Comparison of ENCODE assay signal across 12 cellular contexts in the genomic region with DNA sequence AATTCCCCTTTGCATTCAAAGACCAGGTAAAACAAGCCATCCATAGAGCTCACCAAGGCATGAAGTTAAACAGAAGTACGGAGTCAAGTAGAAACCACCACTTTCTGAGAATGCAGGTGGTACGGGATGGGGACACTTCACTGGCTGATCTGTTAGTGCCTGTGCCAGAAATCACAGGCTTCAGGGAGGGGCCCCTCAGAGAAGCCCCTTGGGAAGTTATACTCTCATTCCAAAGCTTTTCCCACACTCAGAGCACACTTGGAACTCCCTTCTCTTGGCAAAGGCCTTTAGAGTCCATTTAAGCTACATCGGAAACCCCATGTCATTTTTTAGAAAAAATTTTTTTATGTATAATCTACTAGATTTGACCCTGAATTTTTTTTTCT.
A peak's percentile ranks its signal among the peaks of the same experiment; 100 is the strongest.
DNase-seq lines count a peak whose midpoint lies in the region; ATAC-seq and TF ChIP-seq lines count a peak whose summit lies in the region.
"Had no signal": no experiment of that assay in that cellular context is flagged by ENCODE, and none has a peak within 500 bp of the region (broad histone marks: within the 10 kb centered on the region; RNA-seq: fewer than 3 reads in every experiment).

No MANE protein-coding gene starts in this region.

- H3K4me3 ChIP-seq in iPS-18c (ENCODE audit: insufficient read depth, low read depth, low read length) (peak overlapping the region; percentile 25; the same call in 1 of the 2 replicates), uterus (no peak overlapping the region)

- peak overlapping the region; percentile 69 for H4K5ac ChIP-seq in H9 (ENCODE audit: insufficient read length, low read depth, low read length)

- H3K27ac Mint-ChIP-seq in H9, result peak overlapping the region; percentile 22 to 97 (median 96); a peak in 5 of 7 replicates
- H3K27ac Mint-ChIP-seq in activated naive CD8-positive, alpha-beta T cell treated with anti-CD3 and anti-CD28 coated beads, Interleukin-2, amount 50 U/mL, for 24 hours, result peak overlapping the region; percentile 34
- H3K27ac Mint-ChIP-seq: activated CD8-positive, alpha-beta T cell treated with anti-CD3 and anti-CD28 coated beads for 36 hours had no signal

- H3K27me3 ChIP-seq in H9 (ENCODE audit: insufficient read depth, low read length) (no peaks in the 10 kb centered on the region), uterus (no peaks in the 10 kb centered on the region)

- H4K8ac ChIP-seq in H9 (replicated peaks; ENCODE audit: insufficient read length, low read depth, low read length), result no peak overlapping the region

- intact Hi-C loops in sciatic nerve (cut with DNase I) (loop anchor here (10.0 kb wide), 1 partner anchor 292 kb away; no protein-coding TSS in a partner anchor), uterus (cut with DNase I; ENCODE audit: low total_unique reads) (no loop called here)

- H3K36me3 Mint-ChIP-seq in H9 (ENCODE audit: insufficient read depth in 1 of 3, low read depth in 3 of 3), result no peaks in the 10 kb centered on the region; a peak in 1 of 7 replicates
- H3K36me3 Mint-ChIP-seq in activated naive CD8-positive, alpha-beta T cell treated with anti-CD3 and anti-CD28 coated beads, Interleukin-2, amount 50 U/mL, for 24 hours (ENCODE audit: low read depth), result no peaks in the 10 kb centered on the region

- no peak overlapping the region for H2BK20ac ChIP-seq in H9 (ENCODE audit: low read depth, low read length, poor library complexity, severe bottlenecking)

- H2AK5ac ChIP-seq in H9 (ENCODE audit: insufficient read length, low read length), result peak overlapping the region; percentile 86

- no peak overlapping the region for H3T11ph ChIP-seq in H9 (ENCODE audit: low read length)

- H3K27me3 Mint-ChIP-seq in H9 (ENCODE audit: low read depth), result peaks cover 4% of the 10 kb centered on the region; the same call in 1 of the 2 replicates
- H3K27me3 Mint-ChIP-seq in activated naive CD8-positive, alpha-beta T cell treated with anti-CD3 and anti-CD28 coated beads, Interleukin-2, amount 50 U/mL, for 24 hours, result no peaks in the 10 kb centered on the region
- H3K27me3 Mint-ChIP-seq: activated CD8-positive, alpha-beta T cell treated with anti-CD3 and anti-CD28 coated beads for 36 hours had no signal

- H3K79me1 ChIP-seq in H9 (ENCODE audit: insufficient read depth, low read depth, low read length, poor library complexity, severe bottlenecking), result no peaks in the 10 kb centered on the region

- H3K56ac ChIP-seq in H9 (ENCODE audit: insufficient read length, low read depth, low read length), result no peak overlapping the region

- no CpG with 5 or more reads among the region's 3 CpGs for WGBS in H9 (ENCODE audit: extremely low coverage, insufficient read length, low lambda C conversion rate)

- peak overlapping the region; percentile 24 for H2AFZ ChIP-seq in H9 (ENCODE audit: low read length)

- TF ChIP-seq POLR2A in uterus (IDR thresholded peaks at IDR 0.05), result no peak

- H3K14ac ChIP-seq in H9 (ENCODE audit: insufficient read depth, low read length), result peak overlapping the region; percentile 60; the same call in 1 of the 2 replicates

- peak overlapping the region; percentile 58 to 82 for H3K4me3 Mint-ChIP-seq in H9
- peak overlapping the region; percentile 34 for H3K4me3 Mint-ChIP-seq in activated naive CD8-positive, alpha-beta T cell treated with anti-CD3 and anti-CD28 coated beads, Interleukin-2, amount 50 U/mL, for 24 hours
- H3K4me3 Mint-ChIP-seq: activated CD8-positive, alpha-beta T cell treated with anti-CD3 and anti-CD28 coated beads for 36 hours had no signal

- DNase-seq in H9 (no peak), sciatic nerve (ENCODE audit: low spot score) (no peak), NCI-H2029 (lab: John Stamatoyannopoulos, UW) (no peak), NCI-H2196 (lab: John Stamatoyannopoulos, UW; ENCODE audit: unreplicated experiment) (no peak), SKM-1 (lab: John Stamatoyannopoulos, UW; ENCODE audit: unreplicated experiment) (no peak), uterus (no peak)
- DNase-seq in activated naive CD8-positive, alpha-beta T cell treated with anti-CD3 and anti-CD28 coated beads, Interleukin-2, amount 50 U/mL, for 24 hours, result no peak
- DNase-seq: activated CD8-positive, alpha-beta T cell treated with anti-CD3 and anti-CD28 coated beads for 36 hours; MV-4-11; NCI-H526 treated with DMSO at 0.1 percent for 48 hours; SK-N-SH had no signal

- no peaks in the 10 kb centered on the region; a peak in 2 of 5 replicates for H3K9me3 Mint-ChIP-seq in H9
- no peaks in the 10 kb centered on the region for H3K9me3 Mint-ChIP-seq in activated naive CD8-positive, alpha-beta T cell treated with anti-CD3 and anti-CD28 coated beads, Interleukin-2, amount 50 U/mL, for 24 hours
- H3K9me3 Mint-ChIP-seq: activated CD8-positive, alpha-beta T cell treated with anti-CD3 and anti-CD28 coated beads for 36 hours had no signal

- no peak overlapping the region for H3K4ac ChIP-seq in H9 (ENCODE audit: low read depth, low read length)

- H3K18ac ChIP-seq in H9 (ENCODE audit: insufficient read length, low read depth, low read length), result peak overlapping the region; percentile 62

- H3K27ac ChIP-seq in H9 (ENCODE audit: insufficient read length, low read depth, low read length) (peak overlapping the region; percentile 86), uterus (no peak overlapping the region)

- H3K79me2 ChIP-seq in H9 (ENCODE audit: insufficient read depth, low read length), result no peaks in the 10 kb centered on the region

- H4K20me1 ChIP-seq in H9 (ENCODE audit: control insufficient read depth, insufficient read depth, insufficient read length), result no peaks in the 10 kb centered on the region

- no peak overlapping the region; the same call in 1 of the 2 replicates for H2BK15ac ChIP-seq in H9 (ENCODE audit: low read depth, low read length)

- H3K4me2 ChIP-seq in H9 (ENCODE audit: insufficient read depth, insufficient read length, low read length), result peak overlapping the region; percentile 72
- H3K4me2 ChIP-seq: SK-N-SH had no signal

- H2BK5ac ChIP-seq in H9 (ENCODE audit: insufficient read length, low read length), result no peak overlapping the region

- H3K9ac ChIP-seq in H9 (ENCODE audit: extremely low read depth, insufficient read length, low read length), result peak overlapping the region; percentile 39
- H3K9ac ChIP-seq: SK-N-SH had no signal

- H3K4me1 Mint-ChIP-seq in H9, result peaks cover 36 to 55% of the 10 kb centered on the region in 2 experiments
- peaks cover 13% of the 10 kb centered on the region for H3K4me1 Mint-ChIP-seq in activated naive CD8-positive, alpha-beta T cell treated with anti-CD3 and anti-CD28 coated beads, Interleukin-2, amount 50 U/mL, for 24 hours

- H2BK12ac ChIP-seq in H9 (ENCODE audit: insufficient read length, low read depth, low read length), result peak overlapping the region; percentile 27

- no peaks in the 10 kb centered on the region for H3K36me3 ChIP-seq in uterus

- no peak overlapping the region for H3K23ac ChIP-seq in H9 (ENCODE audit: insufficient read length, low read depth, low read length)

- peaks cover 10% of the 10 kb centered on the region for H3K23me2 ChIP-seq in H9 (ENCODE audit: insufficient read length, low read depth, low read length, poor library complexity, severe bottlenecking)

- H2BK120ac ChIP-seq in H9 (ENCODE audit: low read depth, low read length, poor library complexity, severe bottlenecking), result no peak overlapping the region

- no peak overlapping the region for H4K91ac ChIP-seq in H9 (ENCODE audit: insufficient read length, low read depth, low read length)

- ATAC-seq in activated naive CD8-positive, alpha-beta T cell treated with anti-CD3 and anti-CD28 coated beads, Interleukin-2, amount 50 U/mL, for 24 hours, result no peak
- ATAC-seq in sciatic nerve, result peak; percentile 14
- ATAC-seq: activated CD8-positive, alpha-beta T cell treated with anti-CD3 and anti-CD28 coated beads for 36 hours had no signal

- TF ChIP-seq CTCF in H9 (conservative IDR thresholded peaks at IDR 0.05) (no peak), uterus (IDR thresholded peaks at IDR 0.05) (no peak)

- peaks cover 12% of the 10 kb centered on the region for H3K4me1 ChIP-seq in H9 (ENCODE audit: insufficient read depth, low read length)
- no peaks in the 10 kb centered on the region for H3K4me1 ChIP-seq in uterus

- no peaks in the 10 kb centered on the region for H3K9me3 ChIP-seq in H9 (ENCODE audit: control insufficient read depth, low read depth, low read length)
- no peaks in the 10 kb centered on the region for H3K9me3 ChIP-seq in iPS-18c (ENCODE audit: control insufficient read depth, insufficient read depth, low read length)
- no peaks in the 10 kb centered on the region for H3K9me3 ChIP-seq in uterus
- H3K9me3 ChIP-seq: SK-N-SH had no signal
